In genomic region chr19:23075031-23075733, GRCh38 we compare ENCODE assay signal across 1 cellular context.
TF ChIP-seq lines count a peak whose summit lies in the region.

No MANE protein-coding gene starts in this region.

TF ChIP-seq in SK-N-SH, 30 proteins besides CTCF, POLR2A, EP300 and RAD21 (continued from another document):
- no peak for TF ChIP-seq REST (IDR thresholded peaks at IDR 0.05; ENCODE audit: low read depth, low read length)
- TF ChIP-seq FOSL2 (IDR thresholded peaks at IDR 0.05; ENCODE audit: borderline replicate concordance, low read depth): no peak
- TF ChIP-seq YY1 (IDR thresholded peaks at IDR 0.05; ENCODE audit: low read depth): peak; percentile 82; the same call in 1 of the 2 replicates
- TF ChIP-seq FOXM1 (IDR thresholded peaks at IDR 0.05; ENCODE audit: low read depth): no peak
- no peak for TF ChIP-seq ZBTB33 (IDR thresholded peaks at IDR 0.05; ENCODE audit: borderline replicate concordance, low read depth)
- TF ChIP-seq TAF1 (IDR thresholded peaks at IDR 0.05; ENCODE audit: borderline replicate concordance, low read depth, low read length): peak; percentile 35; the same call in 1 of the 2 replicates
- TF ChIP-seq USF1 (IDR thresholded peaks at IDR 0.05; ENCODE audit: borderline replicate concordance, low read depth): no peak
- TF ChIP-seq GATA2 (CRISPR knock-in tag; IDR thresholded peaks at IDR 0.05): no peak
- no peak for TF ChIP-seq TCF12 (IDR thresholded peaks at IDR 0.05)
- no peak for TF ChIP-seq CHD2 (IDR thresholded peaks at IDR 0.05; ENCODE audit: low read length, partially characterized antibody)
